2 cellular contexts compared by ENCODE assay signal in genomic region chr3:128494152-128494650, GRCh38.
TF ChIP-seq lines count a peak whose summit lies in the region.

No MANE protein-coding gene starts in this region.

TF ChIP-seq in GM12878, 131 proteins besides CTCF, POLR2A, EP300 and RAD21:
- TF ChIP-seq ATF7 (IDR thresholded peaks at IDR 0.05; ENCODE audit: low read depth) (no peak), EZH2 (IDR thresholded peaks at IDR 0.05; ENCODE audit: borderline replicate concordance, control insufficient read depth, low read depth, low read length) (0 out of 2 replicates have a peak, but pooled peaks have one; percentile 14)
TF ChIP-seq in GM12878: peak in this region for 1.

TF ChIP-seq in HepG2, 621 proteins besides CTCF, POLR2A, EP300 and RAD21:
- TF ChIP-seq MNT (IDR thresholded peaks at IDR 0.05) = peak; percentile 45
- no peak for TF ChIP-seq HBP1 (CRISPR knock-in tag; IDR thresholded peaks at IDR 0.05; ENCODE audit: low read depth)
